ENCODE assay signal across 1 cellular context in genomic region chr5:150503977-150504620, GRCh38.
A peak's percentile ranks its signal among the peaks of the same experiment; 100 is the strongest.
TF ChIP-seq lines count a peak whose summit lies in the region.

No MANE protein-coding gene starts in this region.

TF ChIP-seq in HepG2, 621 proteins besides CTCF, POLR2A, EP300 and RAD21 (continued from another document):
- no peak for TF ChIP-seq ZFP91 (CRISPR knock-in tag; IDR thresholded peaks at IDR 0.05; ENCODE audit: borderline replicate concordance)
- TF ChIP-seq SNAI1 (CRISPR knock-in tag; IDR thresholded peaks at IDR 0.05; ENCODE audit: borderline replicate concordance): no peak
- no peak for TF ChIP-seq SOX6 (IDR thresholded peaks at IDR 0.05)
- TF ChIP-seq SOX6 (CRISPR knock-in tag; IDR thresholded peaks at IDR 0.05): 0 out of 2 replicates have a peak, but pooled peaks have one; percentile 20
- no peak for TF ChIP-seq ZNF672 (CRISPR knock-in tag; IDR thresholded peaks at IDR 0.05)
- TF ChIP-seq NFYC (CRISPR knock-in tag; IDR thresholded peaks at IDR 0.05): no peak
- no peak for TF ChIP-seq THAP11 (CRISPR knock-in tag; IDR thresholded peaks at IDR 0.05)
- TF ChIP-seq MAFF (IDR thresholded peaks at IDR 0.05; ENCODE audit: low read depth, low read length): no peak
- TF ChIP-seq IRX3 (CRISPR knock-in tag; IDR thresholded peaks at IDR 0.05; ENCODE audit: borderline replicate concordance, low read depth): no peak
- TF ChIP-seq NFIC (IDR thresholded peaks at IDR 0.05; ENCODE audit: low read length): no peak
- no peak for TF ChIP-seq ZBTB43 (CRISPR knock-in tag; conservative IDR thresholded peaks at IDR 0.05)
- TF ChIP-seq ZNF772 (CRISPR knock-in tag; IDR thresholded peaks at IDR 0.05): no peak
- no peak for TF ChIP-seq ZNF512 (CRISPR knock-in tag; IDR thresholded peaks at IDR 0.05)
- TF ChIP-seq ELF3 (CRISPR knock-in tag; IDR thresholded peaks at IDR 0.05): no peak
- no peak for TF ChIP-seq TP53 (CRISPR knock-in tag; conservative IDR thresholded peaks at IDR 0.05)
- TF ChIP-seq ZBTB1 (CRISPR knock-in tag; IDR thresholded peaks at IDR 0.05; ENCODE audit: borderline replicate concordance): no peak
- TF ChIP-seq SOX13 (IDR thresholded peaks at IDR 0.05): no peak
- TF ChIP-seq SOX13 (CRISPR knock-in tag; conservative IDR thresholded peaks at IDR 0.05 in 1 of 2, IDR thresholded peaks at IDR 0.05 in 1 of 2): 0 out of 4 replicates have a peak, but pooled peaks of 1 of the 2 experiments have one; percentile 15
- no peak for TF ChIP-seq ATF6 (CRISPR knock-in tag; conservative IDR thresholded peaks at IDR 0.05)
- no peak for TF ChIP-seq ZFP36L1 (CRISPR knock-in tag; IDR thresholded peaks at IDR 0.05)
- TF ChIP-seq AHDC1 (CRISPR knock-in tag; IDR thresholded peaks at IDR 0.05; ENCODE audit: borderline replicate concordance): no peak
- TF ChIP-seq SRY (CRISPR knock-in tag; IDR thresholded peaks at IDR 0.05): no peak
- peak; percentile 66; the same call in 1 of the 2 replicates for TF ChIP-seq HNRNPL (IDR thresholded peaks at IDR 0.05; ENCODE audit: low read depth, low read length)
- TF ChIP-seq ZNF598 (CRISPR knock-in tag; IDR thresholded peaks at IDR 0.05; ENCODE audit: borderline replicate concordance): no peak
- TF ChIP-seq SP4 (CRISPR knock-in tag; IDR thresholded peaks at IDR 0.05): no peak
TF ChIP-seq in HepG2: peak in this region for 8.
